8 cellular contexts compared by ENCODE assay signal in the genomic region with DNA sequence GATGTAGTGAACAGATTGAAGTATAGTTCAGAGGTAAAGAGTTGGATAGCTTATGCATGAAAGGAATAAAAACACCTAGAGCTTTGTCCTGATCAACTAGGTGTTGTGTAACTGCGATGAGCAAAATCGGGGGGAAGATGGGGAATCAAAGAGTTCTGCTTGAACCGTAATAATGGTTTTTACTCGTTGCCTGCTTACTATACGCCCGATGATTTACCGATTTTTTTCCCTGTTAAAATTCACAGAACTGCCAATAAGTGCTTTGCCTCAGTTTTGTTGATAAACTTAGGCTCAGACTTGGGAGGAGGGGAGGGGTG. TPM values are rescaled to one million over a fixed set of nuclear protein-coding genes. Genes with fewer than 3 reads are reported as not detected.
A peak's percentile ranks its signal among the peaks of the same experiment; 100 is the strongest.
DNase-seq lines count a peak whose midpoint lies in the region; ATAC-seq and TF ChIP-seq lines count a peak whose summit lies in the region.

No MANE protein-coding gene starts in this region.

- no peak for TF ChIP-seq POLR2A in uterus (IDR thresholded peaks at IDR 0.05)

- H3K4me1 ChIP-seq in heart right ventricle (peaks cover 0 to 54% (median 45%) of the 10 kb centered on the region in 9 donors), mesodermal cell (ENCODE audit: control insufficient read depth, insufficient read depth, low read length, poor library complexity, severe bottlenecking) (peaks cover 11% of the 10 kb centered on the region), uterus (peaks cover 5 to 21% of the 10 kb centered on the region in 2 donors)

- H3K4me3 ChIP-seq in heart right ventricle (peak overlapping the region in 9 of 10 donors; percentile 33 to 95 (median 82)), brain microvascular endothelial cell (ENCODE audit: low read depth, low read length) (peak overlapping the region; percentile 89), mesodermal cell (ENCODE audit: extremely low read depth, insufficient read depth, low read length, poor library complexity, severe bottlenecking) (peak overlapping the region; percentile 83), uterus (peak overlapping the region; percentile 46 to 56)

- ATAC-seq in heart right ventricle (no peak), left cardiac atrium (no peak), GM21529 (IDR thresholded peaks at IDR 0.05; ENCODE audit: unreplicated experiment) (no peak)

- H3K27me3 ChIP-seq in heart right ventricle (no peaks in the 10 kb centered on the region), brain microvascular endothelial cell (replicated peaks) (no peaks in the 10 kb centered on the region), uterus (no peaks in the 10 kb centered on the region)

- WGBS in heart right ventricle, 2 donors = 7 to 12% methylated on average over 7 of the region's 7 CpGs
- 0 to 21% methylated on average over 1 to 4 of the region's 7 CpGs for WGBS in mesodermal cell (ENCODE audit: insufficient coverage in 2 of 2), 2 experiments

- H3K36me3 ChIP-seq in heart right ventricle (peaks cover 0 to 28% (median 10%) of the 10 kb centered on the region in 9 donors), brain microvascular endothelial cell (replicated peaks) (peaks cover 18% of the 10 kb centered on the region), mesodermal cell (ENCODE audit: control insufficient read depth, insufficient read depth, low read length) (peaks cover 25% of the 10 kb centered on the region), uterus (no peaks in the 10 kb centered on the region)

- TF ChIP-seq CTCF in heart right ventricle (IDR thresholded peaks at IDR 0.05) (no peak), brain microvascular endothelial cell (IDR thresholded peaks at IDR 0.05; ENCODE audit: low read depth, low read length, missing control alignments) (no peak), uterus (IDR thresholded peaks at IDR 0.05) (no peak)

- intact Hi-C loops in heart right ventricle (cut with DNase I) (loop anchor here in 2 of 10 donors (5.0 kb wide), 1 partner anchor 213 kb away; the partner anchor contains the start of gene EIF4A2 (in 2 of the 2)), left cardiac atrium (cut with DNase I) (no loop called here), uterus (cut with DNase I; ENCODE audit: low total_unique reads) (no loop called here)

- H3K9me3 ChIP-seq in heart right ventricle = no peaks in the 10 kb centered on the region
- no peaks in the 10 kb centered on the region for H3K9me3 ChIP-seq in mesodermal cell (ENCODE audit: control insufficient read depth, low read length)
- H3K9me3 ChIP-seq in uterus = no peaks in the 10 kb centered on the region

- in situ Hi-C loops in brain microvascular endothelial cell (cut with HindIII; ENCODE audit: low pct_ligation_motif_present, low sequenced_read_pairs) = no loop called here

- H3K27ac ChIP-seq in heart right ventricle = peak overlapping the region in 7 of 10 donors; percentile 9 to 92 (median 58)
- H3K27ac ChIP-seq in brain microvascular endothelial cell = peak overlapping the region; percentile 8
- peak overlapping the region; percentile 74 for H3K27ac ChIP-seq in mesodermal cell (ENCODE audit: low read depth, low read length, severe bottlenecking)
- H3K27ac ChIP-seq in uterus = peak overlapping the region; percentile 51 to 66

- no peak for DNase-seq in heart right ventricle
- DNase-seq in left cardiac atrium = no peak
- no peak for DNase-seq in brain microvascular endothelial cell
- DNase-seq in uterus = no peak
- DNase-seq in NCI-H2107 treated with DMSO at 0.1 percent for 48 hours (lab: John Stamatoyannopoulos, UW; ENCODE audit: unreplicated experiment) = no peak
- DNase-seq in NCI-H2171 treated with DMSO at 0.1 percent for 48 hours (lab: John Stamatoyannopoulos, UW) = no peak

RNA-seq across cellular contexts. Expression of gene DNAJB11, which starts 0.8 kb away (rescaled TPM):
- total RNA-seq in heart right ventricle (10 to 100 TPM; 17.9 to 39.9 (median 23.9) TPM), left cardiac atrium (10 to 100 TPM; 43.6 to 52.8 TPM), uterus (10 to 100 TPM; 26.2 to 68.8 (median 40.0) TPM)
- 100 to 1,000 TPM in 1 of 2 donors, 10 to 100 TPM in 1; 36.9 to 147 TPM for polyA plus RNA-seq in heart right ventricle
- polyA plus RNA-seq in mesodermal cell (2013, experiment 1 of 2) = 126 TPM
- 121 TPM for polyA plus RNA-seq in mesodermal cell (2013, experiment 2 of 2)

RNA-seq across cellular contexts. Expression of gene TBCCD1, which starts 2.6 kb away (rescaled TPM):
- total RNA-seq in heart right ventricle (1 to 10 TPM; 5.6 to 7.9 (median 6.9) TPM), left cardiac atrium (1 to 10 TPM; 6.8 to 7.8 TPM), uterus (10 to 100 TPM in 3 of 4 donors, 1 to 10 TPM in 1; 3.8 to 31.7 (median 15.1) TPM)
- 1 to 10 TPM; 3.1 to 5.7 TPM for polyA plus RNA-seq in heart right ventricle
- polyA plus RNA-seq in mesodermal cell (2013, experiment 1 of 2) = 14.6 TPM
- 13.8 TPM for polyA plus RNA-seq in mesodermal cell (2013, experiment 2 of 2)

RNA-seq across cellular contexts. Expression of gene CRYGS, which starts 25.6 kb away (rescaled TPM):
- 1 to 10 TPM in 5 of 10 donors, under 1 TPM in 5; 0.28 to 1.6 (median 1.00) TPM for total RNA-seq in heart right ventricle
- polyA plus RNA-seq in heart right ventricle = 1 to 10 TPM; 1.2 to 8.9 TPM
- 1 to 10 TPM in 1 of 2 donors, under 1 TPM in 1; 0.94 to 2.0 TPM for total RNA-seq in left cardiac atrium
- 2.4 TPM for polyA plus RNA-seq in mesodermal cell (2013, experiment 1 of 2)
- polyA plus RNA-seq in mesodermal cell (2013, experiment 2 of 2) = 3.7 TPM
- 1 to 10 TPM in 2 of 4 donors, under 1 TPM in 1, not detected in 1; 0.77 to 6.2 (median 2.4) TPM for total RNA-seq in uterus

RNA-seq across cellular contexts. Expression of gene AHSG, which starts 43.1 kb away (rescaled TPM):
- not detected for total RNA-seq in heart right ventricle
- polyA plus RNA-seq in heart right ventricle = not detected
- total RNA-seq in left cardiac atrium = under 1 TPM; 0.13 to 0.15 TPM
- polyA plus RNA-seq in mesodermal cell (2013, experiment 1 of 2) = not detected
- polyA plus RNA-seq in mesodermal cell (2013, experiment 2 of 2) = not detected
- total RNA-seq in uterus = not detected

Comparison
In these comparisons a context has a peak if more than half of its experiments do, and no peak if none do; other contexts are left out.
1. H3K27ac ChIP-seq: peak in every context shown above with its lines; median percentile 74 in mesodermal cell; 58 in uterus; 58 in heart right ventricle; 8 in brain microvascular endothelial cell.